In the genomic region with DNA sequence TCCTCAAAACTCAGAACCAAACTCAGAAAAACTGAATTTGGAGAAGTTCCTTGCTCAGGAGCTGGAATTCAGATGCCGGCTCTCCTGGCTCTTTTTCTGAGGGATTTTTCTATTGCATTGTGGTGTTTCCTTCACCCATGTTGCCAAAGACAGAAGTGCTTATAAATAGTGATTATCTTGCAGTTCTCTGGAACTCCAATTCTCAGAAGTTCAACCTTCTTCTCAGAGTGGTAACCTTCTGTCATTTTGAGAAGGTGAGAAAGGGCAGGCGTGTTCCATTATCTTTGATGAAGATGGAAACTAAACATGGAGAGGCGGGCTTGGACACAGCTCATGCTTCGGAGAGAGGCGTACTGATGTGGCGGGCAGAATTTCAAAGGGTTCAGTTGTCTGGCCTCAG, we compare ENCODE assay signal across 32 cellular contexts. TPM values are rescaled to one million over a fixed set of nuclear protein-coding genes. Genes with fewer than 3 reads are reported as not detected.
"Had no signal": no experiment of that assay in that cellular context is flagged by ENCODE, and none has a peak within 500 bp of the region (broad histone marks: within the 10 kb centered on the region; RNA-seq: fewer than 3 reads in every experiment).

No MANE protein-coding gene starts in this region.

- H3K27me3 Mint-ChIP-seq: effector memory CD8-positive, alpha-beta T cell had no signal

- H3K4me3 Mint-ChIP-seq: brain; effector memory CD8-positive, alpha-beta T cell; nephron progenitor cell had no signal

- H3K27ac Mint-ChIP-seq: effector memory CD8-positive, alpha-beta T cell; nephron progenitor cell had no signal

- H3K36me3 Mint-ChIP-seq: activated naive CD4-positive, alpha-beta T cell treated with anti-CD3 and anti-CD28 coated beads, Interleukin-2, amount 50 U/mL, for 72 hours; brain had no signal

- DNase-seq: activated CD4-positive, alpha-beta T cell treated with anti-CD3 and anti-CD28 coated beads for 48 hours; activated CD4-positive, CD25-positive, alpha-beta regulatory T cell; activated CD8-positive, alpha-beta memory T cell treated with anti-CD3 and anti-CD28 coated beads for 24 hours; activated naive CD4-positive, alpha-beta T cell; effector memory CD8-positive, alpha-beta T cell; left cardiac atrium; left ventricle myocardium superior; nephron progenitor cell; right lobe of liver; SK-N-SH; stimulated activated CD4-positive, alpha-beta T cell treated with anti-CD3 and anti-CD28 coated beads, Interleukin-2, amount 100 ng/mL, for 48 hours; stomach; SW 1271; thyroid gland; upper lobe of left lung had no signal

- H3K9me3 Mint-ChIP-seq: activated naive CD4-positive, alpha-beta T cell treated with anti-CD3 and anti-CD28 coated beads, Interleukin-2, amount 50 U/mL, for 72 hours; effector memory CD8-positive, alpha-beta T cell; nephron progenitor cell had no signal

RNA-seq across cellular contexts. Expression of a gene that starts 51.0 kb away (rescaled TPM):
- total RNA-seq: activated naive CD4-positive, alpha-beta T cell treated with anti-CD3 and anti-CD28 coated beads, Interleukin-2, amount 50 U/mL, for 72 hours; ascending aorta; cardiac septum; cerebellum; fibroblast of lung; fibroblast of villous mesenchyme; gastroesophageal sphincter; hepatocyte; left cardiac atrium; left ventricle myocardium superior; lung microvascular endothelial cell; mesenteric fat pad; mucosa of gallbladder; osteocyte; posterior vena cava; right lobe of liver; skeletal muscle tissue; stomach; T-helper 2 cell treated with Interferon-gamma antibody and Interleukin-4, amounts not matched to agents 100 ng/mL and 5 ng/mL, for 36 hours; thyroid gland; upper lobe of left lung; vagina had no signal
